9 cellular contexts compared by ENCODE assay signal in the genomic region with DNA sequence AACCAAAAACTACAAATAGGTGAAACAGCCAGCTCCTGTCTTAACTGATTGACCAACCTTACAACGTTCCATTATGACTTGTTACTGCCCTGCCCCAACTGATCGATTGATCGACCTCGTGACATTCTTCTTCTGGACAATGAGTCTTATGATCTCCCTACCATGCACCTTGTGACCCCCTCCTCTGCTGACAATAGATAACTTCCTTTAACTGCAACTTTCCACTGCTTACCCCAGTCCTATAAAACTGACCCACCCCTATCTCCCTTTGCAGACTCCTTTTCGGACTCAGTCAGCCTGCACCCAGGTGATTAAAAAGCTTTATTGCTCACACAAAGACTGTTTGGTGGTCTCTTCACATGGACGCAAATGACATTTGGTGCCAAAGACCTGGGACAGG. TPM values are rescaled to one million over a fixed set of nuclear protein-coding genes. Genes with fewer than 3 reads are reported as not detected.
"Had no signal": no experiment of that assay in that cellular context is flagged by ENCODE, and none has a peak within 500 bp of the region (broad histone marks: within the 10 kb centered on the region; RNA-seq: fewer than 3 reads in every experiment).

No MANE protein-coding gene starts in this region.

RNA-seq across cellular contexts. Expression of a gene that starts 11.8 kb away (rescaled TPM):
- total RNA-seq: OCI-LY7, PC-3, PC-9, Right ventricle myocardium inferior, Right ventricle myocardium superior, RPMI7951, SJSA1, SK-MEL-5 had no signal
- polyA plus RNA-seq: SK-N-SH had no signal

RNA-seq across cellular contexts. Expression of a gene that starts 43.4 kb away (rescaled TPM):
- total RNA-seq: OCI-LY7, PC-3, Right ventricle myocardium inferior, Right ventricle myocardium superior, SK-MEL-5 had no signal
